In the genomic region with DNA sequence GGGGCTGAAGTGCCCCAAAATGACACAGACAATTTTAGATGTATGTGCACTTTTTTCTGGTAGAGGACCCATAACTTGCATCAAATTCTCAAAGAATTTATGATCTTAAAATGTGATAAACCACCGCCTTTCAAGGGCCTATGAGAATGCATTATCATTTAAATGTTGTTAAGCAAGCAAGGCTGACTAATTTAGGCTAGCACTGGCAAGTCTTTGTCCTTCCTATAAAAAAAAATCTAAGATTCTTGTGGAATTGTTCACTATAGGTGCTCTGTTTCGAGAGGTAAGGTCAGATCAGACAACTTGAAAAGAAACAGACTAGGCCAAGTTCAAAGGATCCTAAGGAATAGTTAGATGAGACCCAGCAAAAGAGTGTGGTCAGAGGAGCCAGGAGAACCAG, we compare ENCODE assay signal across 19 cellular contexts. TPM values are rescaled to one million over a fixed set of nuclear protein-coding genes. Genes with fewer than 3 reads are reported as not detected.
DNase-seq lines count a peak whose midpoint lies in the region; ATAC-seq, FAIRE-seq and TF ChIP-seq lines count a peak whose summit lies in the region.
"Had no signal": no experiment of that assay in that cellular context is flagged by ENCODE, and none has a peak within 500 bp of the region (broad histone marks: within the 10 kb centered on the region; RNA-seq: fewer than 3 reads in every experiment).

No MANE protein-coding gene starts in this region.

- peaks cover 42 to 71% of the 10 kb centered on the region in 2 experiments for H3K4me1 ChIP-seq in HCT116 (ENCODE audit: control insufficient read depth in 1 of 2, insufficient read depth in 2 of 2, low read length in 2 of 2)
- peaks cover 47% of the 10 kb centered on the region for H3K4me1 ChIP-seq in RWPE2 (ENCODE audit: insufficient read depth, poor library complexity, severe bottlenecking)
- H3K4me1 ChIP-seq in osteoblast (ENCODE audit: insufficient read depth, low read length), result peaks cover 30% of the 10 kb centered on the region

- H3K9ac ChIP-seq in HCT116 (ENCODE audit: low read length), result peak overlapping the region; percentile 45

- ATAC-seq in HCT116 (no peak), RWPE2 (ENCODE audit: low read depth) (peak; percentile 63), esophagus mucosa (peak; percentile 70), HG03354 (IDR thresholded peaks at IDR 0.05; ENCODE audit: poor library complexity, severe bottlenecking, unreplicated experiment) (no peak)

- no peak overlapping the region; the same call in 1 of the 2 replicates for H3K27ac ChIP-seq in HCT116 (ENCODE audit: low read depth, low read length)
- H3K27ac ChIP-seq in RWPE2 (ENCODE audit: poor library complexity, severe bottlenecking), result peak overlapping the region; percentile 92
- peak overlapping the region; percentile 83 for H3K27ac ChIP-seq in osteoblast (ENCODE audit: low read depth, low read length)

- H3K79me2 ChIP-seq in HCT116 (ENCODE audit: insufficient read depth, low read length) (no peaks in the 10 kb centered on the region), osteoblast (ENCODE audit: insufficient read depth, low read length) (no peaks in the 10 kb centered on the region)

- no peak for TF ChIP-seq RAD21 in HCT116 (IDR thresholded peaks at IDR 0.05; ENCODE audit: low read depth)

- TF ChIP-seq CTCF in HCT116 (IDR thresholded peaks at IDR 0.05 in 2 of 3, conservative IDR thresholded peaks at IDR 0.05 in 1 of 3; ENCODE audit: borderline replicate concordance in 1 of 3, insufficient read depth in 1 of 3, low read depth in 2 of 3, low read length in 2 of 3) (no peak), RWPE2 (IDR thresholded peaks at IDR 0.05; ENCODE audit: poor library complexity, severe bottlenecking) (no peak), osteoblast (IDR thresholded peaks at IDR 0.05; ENCODE audit: extremely low read depth, low read depth, low read length) (no peak)

- RAD21 ChIA-PET in HCT116 (lab: Charles Lee; ENCODE audit: low non-redundant PET in 1 of 2, low total read pairs in 2 of 2, uncharacterized antibody in 2 of 2, unreplicated experiment in 2 of 2), result no interaction called here

- H4K20me1 ChIP-seq in HCT116 (ENCODE audit: insufficient read depth), result no peaks in the 10 kb centered on the region
- no peaks in the 10 kb centered on the region for H4K20me1 ChIP-seq in osteoblast (ENCODE audit: insufficient read depth, low read length)

- no peak overlapping the region for H3K4me3 ChIP-seq in HCT116 (replicated peaks in 1 of 2; ENCODE audit: low read depth in 1 of 2, low read length in 2 of 2)
- no peak overlapping the region for H3K4me3 ChIP-seq in RWPE2 (ENCODE audit: severe bottlenecking)
- H3K4me3 ChIP-seq in osteoblast (ENCODE audit: insufficient read depth, low read length), result no peak overlapping the region

- H3K9me3 ChIP-seq in HCT116 (ENCODE audit: control insufficient read depth in 1 of 2, insufficient read depth in 1 of 2, low read depth in 1 of 2, low read length in 2 of 2), result no peaks in the 10 kb centered on the region
- H3K9me3 ChIP-seq in RWPE2 (ENCODE audit: severe bottlenecking), result no peaks in the 10 kb centered on the region
- no peaks in the 10 kb centered on the region for H3K9me3 ChIP-seq in osteoblast (ENCODE audit: low read depth, low read length)

- intact Hi-C loops in HCT116 (cut with micrococcal nuclease), result no loop called here

- H3K36me3 ChIP-seq in HCT116 (ENCODE audit: control insufficient read depth in 1 of 2, insufficient read depth in 2 of 2, low read length in 2 of 2) (no peaks in the 10 kb centered on the region), RWPE2 (ENCODE audit: low read depth) (peaks cover 26% of the 10 kb centered on the region), osteoblast (ENCODE audit: insufficient read depth, low read length) (no peaks in the 10 kb centered on the region)

- peak overlapping the region; percentile 49 for H3K4me2 ChIP-seq in HCT116 (ENCODE audit: low read length)
- H3K4me2 ChIP-seq in osteoblast (ENCODE audit: insufficient read depth, low read length), result peak overlapping the region; percentile 59

- POLR2A ChIA-PET in HCT116 (lab: Charles Lee), result interaction anchor here (2.0 kb wide), 1 partner anchor 130 kb away, joined by 7 read pairs; no protein-coding TSS in a partner anchor

- no TSS peak for BruUV-seq in HCT116 (replicated peaks; lab: Mats Ljungman, UMichigan)

- H3K27me3 ChIP-seq in HCT116 (ENCODE audit: insufficient read depth, low read length), result no peaks in the 10 kb centered on the region
- H3K27me3 ChIP-seq in RWPE2 (ENCODE audit: insufficient read depth, poor library complexity, severe bottlenecking), result no peaks in the 10 kb centered on the region
- no peaks in the 10 kb centered on the region for H3K27me3 ChIP-seq in osteoblast (ENCODE audit: insufficient read depth, low read length)

- DNase-seq in HCT116 (ENCODE audit: low read depth, low spot score) (no peak), RWPE2 (ENCODE audit: low spot score) (no peak), osteoblast (ENCODE audit: insufficient read length, low spot score, missing footprints) (no peak), frontal cortex (ENCODE audit: low spot score in 2 of 2) (no peak), DMS53 (lab: John Stamatoyannopoulos, UW) (no peak), SK-N-DZ (ENCODE audit: low spot score) (no peak)
- DNase-seq: CD4-positive, alpha-beta T cell; DMS79 treated with DMSO at 0.1 percent for 48 hours; KG1; MM.1S; NCI-H1105; NCI-H1694 treated with DMSO at 0.1 percent for 48 hours; NCI-H345; NCI-H526 treated with DMSO at 0.1 percent for 48 hours; NK-92 treated with Interleukin-12 subunit alpha and Interleukin-12 subunit beta, amount 100 ng/mL, for 24 hours had no signal

- TF ChIP-seq POLR2A in HCT116 (IDR thresholded peaks at IDR 0.05; ENCODE audit: borderline replicate concordance, extremely low read depth, insufficient read depth, insufficient read length), result no peak

- CTCF ChIA-PET in HCT116 (lab: Charles Lee), result interaction anchor here (1.4 kb wide), 1 partner anchor 15 kb away, joined by 3 read pairs; no protein-coding TSS in a partner anchor

- H3K9me2 ChIP-seq in HCT116 (ENCODE audit: insufficient read depth), result no peaks in the 10 kb centered on the region; the same call in 1 of the 2 replicates

- no peak for FAIRE-seq in frontal cortex (lab: Jason Lieb, UNC)
- FAIRE-seq: G401.6, GM12892 had no signal

- H2AFZ ChIP-seq in HCT116 (ENCODE audit: low read depth, low read length, poor library complexity, severe bottlenecking) (no peak overlapping the region), osteoblast (ENCODE audit: low read length) (no peak overlapping the region)

TF ChIP-seq in HCT116, 20 proteins besides CTCF, POLR2A, EP300 and RAD21 (continues in another document):
- TF ChIP-seq TCF7L2 (IDR thresholded peaks at IDR 0.05; ENCODE audit: borderline replicate concordance, extremely low read depth, insufficient read depth, insufficient read length), result no peak
- TF ChIP-seq ELF1 (IDR thresholded peaks at IDR 0.05; ENCODE audit: borderline replicate concordance, low read depth), result no peak
- no peak for TF ChIP-seq SIN3A (IDR thresholded peaks at IDR 0.05; ENCODE audit: low read depth)
- TF ChIP-seq YY1 (IDR thresholded peaks at IDR 0.05; ENCODE audit: extremely low read depth, insufficient replicate concordance, low read depth, low read length), result no peak
- no peak for TF ChIP-seq EZH2phosphoT487 (IDR thresholded peaks at IDR 0.05; ENCODE audit: borderline replicate concordance)
- TF ChIP-seq, protein P1, sequence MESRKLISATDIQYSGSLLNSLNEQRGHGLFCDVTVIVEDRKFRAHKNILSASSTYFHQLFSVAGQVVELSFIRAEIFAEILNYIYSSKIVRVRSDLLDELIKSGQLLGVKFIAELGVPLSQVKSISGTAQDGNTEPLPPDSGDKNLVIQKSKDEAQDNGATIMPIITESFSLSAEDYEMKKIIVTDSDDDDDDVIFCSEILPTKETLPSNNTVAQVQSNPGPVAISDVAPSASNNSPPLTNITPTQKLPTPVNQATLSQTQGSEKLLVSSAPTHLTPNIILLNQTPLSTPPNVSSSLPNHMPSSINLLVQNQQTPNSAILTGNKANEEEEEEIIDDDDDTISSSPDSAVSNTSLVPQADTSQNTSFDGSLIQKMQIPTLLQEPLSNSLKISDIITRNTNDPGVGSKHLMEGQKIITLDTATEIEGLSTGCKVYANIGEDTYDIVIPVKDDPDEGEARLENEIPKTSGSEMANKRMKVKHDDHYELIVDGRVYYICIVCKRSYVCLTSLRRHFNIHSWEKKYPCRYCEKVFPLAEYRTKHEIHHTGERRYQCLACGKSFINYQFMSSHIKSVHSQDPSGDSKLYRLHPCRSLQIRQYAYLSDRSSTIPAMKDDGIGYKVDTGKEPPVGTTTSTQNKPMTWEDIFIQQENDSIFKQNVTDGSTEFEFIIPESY (IDR thresholded peaks at IDR 0.05; ENCODE audit: extremely low read depth, insufficient replicate concordance, low read length), result no peak
- TF ChIP-seq JUND (IDR thresholded peaks at IDR 0.05), result no peak
- TF ChIP-seq, protein P2, sequence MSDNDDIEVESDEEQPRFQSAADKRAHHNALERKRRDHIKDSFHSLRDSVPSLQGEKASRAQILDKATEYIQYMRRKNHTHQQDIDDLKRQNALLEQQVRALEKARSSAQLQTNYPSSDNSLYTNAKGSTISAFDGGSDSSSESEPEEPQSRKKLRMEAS (IDR thresholded peaks at IDR 0.05), result no peak
- no peak for TF ChIP-seq CEBPB (IDR thresholded peaks at IDR 0.05; ENCODE audit: low read depth)
- no peak for TF ChIP-seq EGR1 (IDR thresholded peaks at IDR 0.05; ENCODE audit: low read depth)
- no peak for TF ChIP-seq CBX3 (IDR thresholded peaks at IDR 0.05; ENCODE audit: low read depth)
- TF ChIP-seq POLR2AphosphoS5 (IDR thresholded peaks at IDR 0.05; ENCODE audit: low read depth, low read length), result no peak
- no peak for TF ChIP-seq SP1 (IDR thresholded peaks at IDR 0.05; ENCODE audit: low read depth)
- TF ChIP-seq EZH2 (IDR thresholded peaks at IDR 0.05), result no peak
- no peak for TF ChIP-seq ZFX (IDR thresholded peaks at IDR 0.05)
- TF ChIP-seq ZNF274 (IDR thresholded peaks at IDR 0.05; ENCODE audit: low read depth, low read length), result no peak

RNA-seq across cellular contexts. Expression of gene PLCXD2, which starts 55.7 kb away (rescaled TPM):
- 13.9 TPM for total RNA-seq in HCT116 (2021; ENCODE audit: unreplicated experiment)
- 4.4 and 4.8 TPM in 2 replicates for polyA plus RNA-seq in HCT116 (2012)
- 6.2 TPM for total RNA-seq in esophagus mucosa
- total RNA-seq in osteoblast, result 0.72 and 1.5 TPM in 2 replicates
- total RNA-seq in frontal cortex, result 65.6 TPM
- 2.5 and 2.9 TPM in 2 replicates for polyA plus RNA-seq in SK-N-DZ (2014; cell fraction: cytosol; rRNA removed)
- polyA plus RNA-seq in SK-N-DZ (2014; cell fraction: nucleus; rRNA removed), result 2.7 and 4.4 TPM in 2 replicates

Comparison
In these comparisons a context has a peak if more than half of its experiments do, and no peak if none do; other contexts are left out.
1. ATAC-seq: peak in RWPE2 (single experiment) and esophagus mucosa (single experiment); none in HCT116 (single experiment) and HG03354 (single experiment).